21 cellular contexts compared by ENCODE assay signal in the genomic region with DNA sequence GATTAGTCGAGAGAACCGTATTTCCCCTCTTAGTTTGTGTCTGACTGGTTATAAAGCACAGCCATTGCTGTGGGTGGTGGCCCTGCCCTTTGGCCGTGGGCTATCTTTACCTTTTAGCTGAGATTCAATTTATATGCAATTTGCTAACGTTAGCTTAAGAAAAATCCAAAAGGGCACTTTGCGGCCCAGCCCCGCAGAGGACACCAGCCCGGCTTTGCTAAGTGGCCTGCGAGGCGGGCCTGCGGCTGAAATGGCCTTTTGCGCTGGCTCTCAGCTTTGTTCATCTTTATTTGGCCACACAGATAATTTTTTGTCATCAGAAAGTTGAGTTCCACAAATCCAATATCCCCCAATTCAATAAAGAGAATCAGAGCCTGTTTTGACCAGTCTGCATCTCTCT. TPM values are rescaled to one million over a fixed set of nuclear protein-coding genes. Genes with fewer than 3 reads are reported as not detected.
DNase-seq lines count a peak whose midpoint lies in the region; ATAC-seq and TF ChIP-seq lines count a peak whose summit lies in the region.
"Had no signal": no experiment of that assay in that cellular context is flagged by ENCODE, and none has a peak within 500 bp of the region (broad histone marks: within the 10 kb centered on the region; RNA-seq: fewer than 3 reads in every experiment).

No MANE protein-coding gene starts in this region.

- H3K9me3 Mint-ChIP-seq in WTC11: no peaks in the 10 kb centered on the region
- H3K9me3 Mint-ChIP-seq: CD4-positive, CD25-positive, alpha-beta regulatory T cell; CD8-positive, alpha-beta memory T cell; H9 had no signal

- ATAC-seq in right cardiac atrium: no peak
- no peak for ATAC-seq in WTC11
- no peak for ATAC-seq in sciatic nerve
- ATAC-seq in HG02840 (IDR thresholded peaks at IDR 0.05; ENCODE audit: low FRiP score, unreplicated experiment): no peak
- ATAC-seq: GM12878 had no signal

- H3K4me2 ChIP-seq in BLaER1: peak overlapping the region; percentile 52

- H3K4me3 Mint-ChIP-seq in WTC11: no peak overlapping the region
- H3K4me3 Mint-ChIP-seq: CD4-positive, CD25-positive, alpha-beta regulatory T cell; CD8-positive, alpha-beta memory T cell; H9 had no signal

- H3K27ac ChIP-seq in right cardiac atrium (ENCODE audit: low read length) (no peak overlapping the region), BLaER1 (no peak overlapping the region)
- H3K27ac ChIP-seq: BLaER1 treated with 17β-estradiol and CSF1 and Interleukin-3, amounts not matched to agents 10 nM and 100 nM had no signal

- peaks cover 6% of the 10 kb centered on the region; the same call in 1 of the 2 replicates for H3K27me3 Mint-ChIP-seq in WTC11 (ENCODE audit: low read depth)
- H3K27me3 Mint-ChIP-seq: CD4-positive, CD25-positive, alpha-beta regulatory T cell had no signal

- no peak for TF ChIP-seq CTCF in WTC11 (IDR thresholded peaks at IDR 0.05)

- no peaks in the 10 kb centered on the region for H3K27me3 ChIP-seq in right cardiac atrium (ENCODE audit: control insufficient read depth, insufficient read depth)
- no peaks in the 10 kb centered on the region for H3K27me3 ChIP-seq in BLaER1
- H3K27me3 ChIP-seq: BLaER1 treated with 17β-estradiol and CSF1 and Interleukin-3, amounts not matched to agents 10 nM and 100 nM had no signal

- H4K20me1 ChIP-seq in BLaER1: no peaks in the 10 kb centered on the region

- no peak overlapping the region for H3K4me3 ChIP-seq in right cardiac atrium (ENCODE audit: low read length)
- H3K4me3 ChIP-seq in BLaER1: no peak overlapping the region
- H3K4me3 ChIP-seq: BLaER1 treated with 17β-estradiol and CSF1 and Interleukin-3, amounts not matched to agents 10 nM and 100 nM; GM12878 had no signal

- H3K36me3 ChIP-seq in BLaER1: no peaks in the 10 kb centered on the region
- H3K36me3 ChIP-seq: BLaER1 treated with 17β-estradiol and CSF1 and Interleukin-3, amounts not matched to agents 10 nM and 100 nM had no signal

- WGBS in right cardiac atrium: 87% methylated on average over 11 of the region's 11 CpGs

- DNase-seq in cardiac septum (ENCODE audit: low spot score): peak; percentile 51
- no peak for DNase-seq in right cardiac atrium
- DNase-seq in WTC11 (ENCODE audit: low spot score): peak; percentile 4
- DNase-seq in sciatic nerve (ENCODE audit: low spot score): peak; percentile 17
- DNase-seq in NCI-H2171 treated with DMSO at 0.1 percent for 48 hours (lab: John Stamatoyannopoulos, UW): no peak
- no peak for DNase-seq in NCI-H2081 treated with DMSO at 0.1 percent for 48 hours (lab: John Stamatoyannopoulos, UW)
- DNase-seq: 8988T; CD4-positive, CD25-positive, alpha-beta regulatory T cell; CD8-positive, alpha-beta memory T cell; COR-L47; DMS 273 treated with DMSO at 0.1 percent for 48 hours; DMS53; DND-41; EL; H9 had no signal

- H3K9ac ChIP-seq in BLaER1: no peak overlapping the region
- H3K9ac ChIP-seq: BLaER1 treated with 17β-estradiol and CSF1 and Interleukin-3, amounts not matched to agents 10 nM and 100 nM had no signal

- no peak overlapping the region for H3K27ac Mint-ChIP-seq in WTC11
- H3K27ac Mint-ChIP-seq: CD4-positive, CD25-positive, alpha-beta regulatory T cell; CD8-positive, alpha-beta memory T cell; H9 had no signal

- H3K4me1 Mint-ChIP-seq in WTC11: no peaks in the 10 kb centered on the region
- H3K4me1 Mint-ChIP-seq: CD4-positive, CD25-positive, alpha-beta regulatory T cell; CD8-positive, alpha-beta memory T cell had no signal

- intact Hi-C loops in cardiac septum (cut with DNase I) (no loop called here), right cardiac atrium (cut with DNase I) (no loop called here), sciatic nerve (cut with DNase I) (no loop called here)

- H3K4me1 ChIP-seq in right cardiac atrium (ENCODE audit: control insufficient read depth, insufficient read depth, low read length) (no peaks in the 10 kb centered on the region), BLaER1 (peaks cover 56% of the 10 kb centered on the region)

- no peaks in the 10 kb centered on the region for H3K36me3 Mint-ChIP-seq in WTC11
- H3K36me3 Mint-ChIP-seq: CD4-positive, CD25-positive, alpha-beta regulatory T cell; CD8-positive, alpha-beta memory T cell had no signal

- H3K9me3 ChIP-seq in right cardiac atrium (ENCODE audit: control insufficient read depth, low read length): no peaks in the 10 kb centered on the region
- H3K9me3 ChIP-seq in BLaER1: no peaks in the 10 kb centered on the region
- H3K9me3 ChIP-seq: BLaER1 treated with 17β-estradiol and CSF1 and Interleukin-3, amounts not matched to agents 10 nM and 100 nM had no signal

- CTCF ChIA-PET in WTC11 (lab: Charles Lee): interaction anchor here (2.3 kb wide), 1 partner anchor 34 kb away, joined by 14 read pairs; no protein-coding TSS in a partner anchor

- POLR2A ChIA-PET in WTC11 (lab: Charles Lee): no interaction called here

TF ChIP-seq in WTC11, 78 proteins besides CTCF, POLR2A, EP300 and RAD21:
- no peak for TF ChIP-seq CBFB (CRISPR knock-in tag; IDR thresholded peaks at IDR 0.05; ENCODE audit: low read depth)
- no peak for TF ChIP-seq RORB (CRISPR knock-in tag; IDR thresholded peaks at IDR 0.05)
- TF ChIP-seq NFYB (CRISPR knock-in tag; conservative IDR thresholded peaks at IDR 0.05; ENCODE audit: low read depth): no peak
- TF ChIP-seq ZNF396 (CRISPR knock-in tag; IDR thresholded peaks at IDR 0.05; ENCODE audit: borderline replicate concordance): no peak
- TF ChIP-seq, protein P1, sequence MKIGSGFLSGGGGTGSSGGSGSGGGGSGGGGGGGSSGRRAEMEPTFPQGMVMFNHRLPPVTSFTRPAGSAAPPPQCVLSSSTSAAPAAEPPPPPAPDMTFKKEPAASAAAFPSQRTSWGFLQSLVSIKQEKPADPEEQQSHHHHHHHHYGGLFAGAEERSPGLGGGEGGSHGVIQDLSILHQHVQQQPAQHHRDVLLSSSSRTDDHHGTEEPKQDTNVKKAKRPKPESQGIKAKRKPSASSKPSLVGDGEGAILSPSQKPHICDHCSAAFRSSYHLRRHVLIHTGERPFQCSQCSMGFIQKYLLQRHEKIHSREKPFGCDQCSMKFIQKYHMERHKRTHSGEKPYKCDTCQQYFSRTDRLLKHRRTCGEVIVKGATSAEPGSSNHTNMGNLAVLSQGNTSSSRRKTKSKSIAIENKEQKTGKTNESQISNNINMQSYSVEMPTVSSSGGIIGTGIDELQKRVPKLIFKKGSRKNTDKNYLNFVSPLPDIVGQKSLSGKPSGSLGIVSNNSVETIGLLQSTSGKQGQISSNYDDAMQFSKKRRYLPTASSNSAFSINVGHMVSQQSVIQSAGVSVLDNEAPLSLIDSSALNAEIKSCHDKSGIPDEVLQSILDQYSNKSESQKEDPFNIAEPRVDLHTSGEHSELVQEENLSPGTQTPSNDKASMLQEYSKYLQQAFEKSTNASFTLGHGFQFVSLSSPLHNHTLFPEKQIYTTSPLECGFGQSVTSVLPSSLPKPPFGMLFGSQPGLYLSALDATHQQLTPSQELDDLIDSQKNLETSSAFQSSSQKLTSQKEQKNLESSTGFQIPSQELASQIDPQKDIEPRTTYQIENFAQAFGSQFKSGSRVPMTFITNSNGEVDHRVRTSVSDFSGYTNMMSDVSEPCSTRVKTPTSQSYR (CRISPR knock-in tag; IDR thresholded peaks at IDR 0.05): no peak
- no peak for TF ChIP-seq IRF2 (CRISPR knock-in tag; IDR thresholded peaks at IDR 0.05; ENCODE audit: borderline replicate concordance, low read depth)

RNA-seq across cellular contexts. Expression of a gene that starts 48.3 kb away (rescaled TPM):
- 0.30 TPM for total RNA-seq in cardiac septum
- 1 to 10 TPM in 3 of 4 donors, under 1 TPM in 1; 0.34 to 1.3 (median 1.1) TPM for total RNA-seq in right cardiac atrium
- 1.5 TPM for polyA plus RNA-seq in right cardiac atrium
- total RNA-seq in WTC11 (2021): 22.7 to 26.9 TPM (median 22.8 TPM) in 3 replicates
- total RNA-seq in sciatic nerve: 7.0 TPM
- total RNA-seq: CD4-positive, CD25-positive, alpha-beta regulatory T cell; CD8-positive, alpha-beta memory T cell; G401; GM12878; HT-29 had no signal
- polyA plus RNA-seq: CD4-positive, CD25-positive, alpha-beta regulatory T cell; CD8-positive, alpha-beta memory T cell; GM12878 had no signal

Comparison
In these comparisons a context has a peak if more than half of its experiments do, and no peak if none do; other contexts are left out.
1. DNase-seq: peak in cardiac septum (single experiment), WTC11 (single experiment) and sciatic nerve (single experiment); none in right cardiac atrium (0 of 3), NCI-H2171 treated with DMSO at 0.1 percent for 48 hours (single experiment) and NCI-H2081 treated with DMSO at 0.1 percent for 48 hours (single experiment).